In genomic region chr5:91381774-91382492, GRCh38 we compare ENCODE assay signal across 8 cellular contexts. TPM values are rescaled to one million over a fixed set of nuclear protein-coding genes. Genes with fewer than 3 reads are reported as not detected.
DNase-seq lines count a peak whose midpoint lies in the region; ATAC-seq and TF ChIP-seq lines count a peak whose summit lies in the region.

No MANE protein-coding gene starts in this region.

- ATAC-seq in HG03280 (IDR thresholded peaks at IDR 0.05; ENCODE audit: unreplicated experiment): peak; percentile 16
- ATAC-seq in lung (ENCODE audit: insufficient read depth, low FRiP score): peak; percentile 19
- ATAC-seq in GM21528 (IDR thresholded peaks at IDR 0.05; ENCODE audit: low FRiP score, unreplicated experiment): no peak

- peak overlapping the region; percentile 100 for H3K27ac ChIP-seq in ectodermal cell (ENCODE audit: insufficient read depth, low read depth, low read length, poor library complexity, severe bottlenecking)
- peak overlapping the region; percentile 90 to 93 for H3K27ac ChIP-seq in lung (ENCODE audit: low read depth in 1 of 2, low read length in 1 of 2)

- peaks cover 4% of the 10 kb centered on the region for H3K4me1 ChIP-seq in ectodermal cell (ENCODE audit: control insufficient read depth, insufficient read depth, low read length)
- H3K4me1 ChIP-seq in lung (ENCODE audit: control insufficient read depth in 2 of 2, insufficient read depth in 2 of 2, low read length in 2 of 2): peaks cover 0 to 2% of the 10 kb centered on the region in 2 donors

- H3K9me3 ChIP-seq in ectodermal cell (ENCODE audit: control insufficient read depth, low read length) (no peaks in the 10 kb centered on the region), lung (ENCODE audit: control insufficient read depth in 2 of 2, insufficient read depth in 1 of 2, low read length in 1 of 2) (no peaks in the 10 kb centered on the region)

- H3K27me3 ChIP-seq in ectodermal cell (ENCODE audit: control insufficient read depth, insufficient read depth, low read length, poor library complexity, severe bottlenecking) (no peaks in the 10 kb centered on the region), lung (ENCODE audit: control insufficient read depth, insufficient read depth) (no peaks in the 10 kb centered on the region)

- H3K36me3 ChIP-seq in ectodermal cell (ENCODE audit: control insufficient read depth, insufficient read depth, low read length) (peaks cover 2% of the 10 kb centered on the region), lung (ENCODE audit: control insufficient read depth in 2 of 2, insufficient read depth in 2 of 2, low read length in 2 of 2) (no peaks in the 10 kb centered on the region)

- WGBS in ectodermal cell, 2 experiments: 0% methylated on average over 9 to 10 of the region's 11 CpGs
- WGBS in lung, 2 donors: 0 to 1% methylated on average over 11 of the region's 11 CpGs

- TF ChIP-seq CTCF in GM10266 (IDR thresholded peaks at IDR 0.05; ENCODE audit: control insufficient read depth, insufficient read depth, low read depth, missing control alignments): no peak
- no peak for TF ChIP-seq CTCF in lung (IDR thresholded peaks at IDR 0.05; ENCODE audit: control extremely low read depth, extremely low read depth)

- H3K4me3 ChIP-seq in ectodermal cell (ENCODE audit: insufficient read depth, low read depth, low read length) (peak overlapping the region; percentile 79), lung (peak overlapping the region; percentile 40)

- peak; percentile 67 for DNase-seq in GM10266 (ENCODE audit: extremely low spot score)
- DNase-seq in NCI-H748 (lab: John Stamatoyannopoulos, UW; ENCODE audit: unreplicated experiment): peak; percentile 91
- DNase-seq in activated CD4-positive, alpha-beta T cell treated with anti-CD3 and anti-CD28 coated beads, Interleukin-2, amount 50 U/mL, for 4 hours: peak; percentile 51 to 60
- peak; percentile 87 for DNase-seq in lung (ENCODE audit: low spot score)
- DNase-seq in stimulated activated CD4-positive, alpha-beta T cell treated with anti-CD3 and anti-CD28 coated beads, TNF-alpha, amount 100 ng/mL, for 24 hours (ENCODE audit: low read depth in 3 of 3): peak; percentile 49 to 62 (median 61)

RNA-seq across cellular contexts. Expression of gene ARRDC3, which starts 1.2 kb away (rescaled TPM):
- polyA plus RNA-seq in ectodermal cell (2013, experiment 1 of 4): 80.2 TPM
- polyA plus RNA-seq in ectodermal cell (2013, experiment 2 of 4): 58.1 TPM
- polyA plus RNA-seq in ectodermal cell (2013, experiment 3 of 4): 49.8 TPM
- 39.2 TPM for polyA plus RNA-seq in ectodermal cell (2013, experiment 4 of 4)
- 100 to 1,000 TPM in 1 of 2 donors, 10 to 100 TPM in 1; 98.5 to 455 TPM for total RNA-seq in lung
- polyA plus RNA-seq in lung: 10 to 100 TPM; 26.0 to 56.1 TPM
